ENCODE assay signal across 1 cellular context in the genomic region with DNA sequence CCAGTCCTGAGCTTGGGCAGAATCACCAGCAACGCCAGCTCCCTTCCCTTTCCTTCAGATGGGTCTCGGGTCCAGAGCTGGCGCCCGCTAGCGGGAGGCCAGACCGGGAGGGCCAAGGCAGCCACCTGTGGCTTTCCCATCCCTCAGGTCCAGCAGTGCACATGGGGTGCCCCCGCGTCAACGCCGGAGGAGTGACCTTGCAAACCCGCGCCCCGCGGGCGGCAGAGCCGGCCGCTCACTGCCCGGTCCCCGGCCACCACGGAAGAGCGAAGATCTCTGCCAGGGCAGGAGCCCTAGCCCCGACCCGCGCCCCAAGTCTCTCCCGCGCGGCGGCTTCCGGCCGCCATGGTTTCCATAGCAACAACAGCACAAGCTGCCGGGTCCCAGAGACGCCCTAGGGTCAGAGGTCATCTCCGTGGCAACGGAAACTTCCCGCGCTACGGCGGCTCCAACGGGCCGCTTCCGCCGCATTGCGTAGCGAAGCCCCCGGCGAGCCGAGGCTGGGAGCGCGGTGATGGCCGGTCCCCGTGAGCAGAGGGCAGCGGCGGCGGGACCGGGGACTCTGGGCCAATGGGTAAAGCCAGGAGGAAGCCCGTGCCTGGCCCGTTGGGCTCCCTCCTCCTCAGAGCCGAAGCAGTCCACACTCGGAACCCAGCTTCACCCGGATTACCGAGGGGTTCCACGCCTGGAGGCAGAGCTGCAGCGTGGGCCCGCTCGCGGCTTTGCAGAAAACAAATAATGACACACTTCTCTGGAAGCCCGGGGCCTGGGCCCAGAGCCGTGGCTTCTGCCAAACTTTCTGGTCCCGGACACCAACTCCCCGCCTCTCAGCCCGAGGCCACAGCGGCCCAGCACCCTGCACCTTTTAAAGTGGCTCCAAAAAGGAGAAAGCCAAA.
TF ChIP-seq lines count a peak whose summit lies in the region.

No MANE protein-coding gene starts in this region.

TF ChIP-seq in WTC11, 78 proteins besides CTCF, POLR2A, EP300 and RAD21 (continued from another document and continues in another):
- TF ChIP-seq, protein P1, sequence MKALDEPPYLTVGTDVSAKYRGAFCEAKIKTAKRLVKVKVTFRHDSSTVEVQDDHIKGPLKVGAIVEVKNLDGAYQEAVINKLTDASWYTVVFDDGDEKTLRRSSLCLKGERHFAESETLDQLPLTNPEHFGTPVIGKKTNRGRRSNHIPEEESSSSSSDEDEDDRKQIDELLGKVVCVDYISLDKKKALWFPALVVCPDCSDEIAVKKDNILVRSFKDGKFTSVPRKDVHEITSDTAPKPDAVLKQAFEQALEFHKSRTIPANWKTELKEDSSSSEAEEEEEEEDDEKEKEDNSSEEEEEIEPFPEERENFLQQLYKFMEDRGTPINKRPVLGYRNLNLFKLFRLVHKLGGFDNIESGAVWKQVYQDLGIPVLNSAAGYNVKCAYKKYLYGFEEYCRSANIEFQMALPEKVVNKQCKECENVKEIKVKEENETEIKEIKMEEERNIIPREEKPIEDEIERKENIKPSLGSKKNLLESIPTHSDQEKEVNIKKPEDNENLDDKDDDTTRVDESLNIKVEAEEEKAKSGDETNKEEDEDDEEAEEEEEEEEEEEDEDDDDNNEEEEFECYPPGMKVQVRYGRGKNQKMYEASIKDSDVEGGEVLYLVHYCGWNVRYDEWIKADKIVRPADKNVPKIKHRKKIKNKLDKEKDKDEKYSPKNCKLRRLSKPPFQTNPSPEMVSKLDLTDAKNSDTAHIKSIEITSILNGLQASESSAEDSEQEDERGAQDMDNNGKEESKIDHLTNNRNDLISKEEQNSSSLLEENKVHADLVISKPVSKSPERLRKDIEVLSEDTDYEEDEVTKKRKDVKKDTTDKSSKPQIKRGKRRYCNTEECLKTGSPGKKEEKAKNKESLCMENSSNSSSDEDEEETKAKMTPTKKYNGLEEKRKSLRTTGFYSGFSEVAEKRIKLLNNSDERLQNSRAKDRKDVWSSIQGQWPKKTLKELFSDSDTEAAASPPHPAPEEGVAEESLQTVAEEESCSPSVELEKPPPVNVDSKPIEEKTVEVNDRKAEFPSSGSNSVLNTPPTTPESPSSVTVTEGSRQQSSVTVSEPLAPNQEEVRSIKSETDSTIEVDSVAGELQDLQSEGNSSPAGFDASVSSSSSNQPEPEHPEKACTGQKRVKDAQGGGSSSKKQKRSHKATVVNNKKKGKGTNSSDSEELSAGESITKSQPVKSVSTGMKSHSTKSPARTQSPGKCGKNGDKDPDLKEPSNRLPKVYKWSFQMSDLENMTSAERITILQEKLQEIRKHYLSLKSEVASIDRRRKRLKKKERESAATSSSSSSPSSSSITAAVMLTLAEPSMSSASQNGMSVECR (CRISPR knock-in tag; IDR thresholded peaks at IDR 0.05; ENCODE audit: borderline replicate concordance), result peak; percentile 48; the same call in 1 of the 2 replicates
- TF ChIP-seq MXD4 (CRISPR knock-in tag; IDR thresholded peaks at IDR 0.05; ENCODE audit: borderline replicate concordance) (no peak), ZNF263 (CRISPR knock-in tag; IDR thresholded peaks at IDR 0.05; ENCODE audit: low read depth) (no peak), GRHL2 (CRISPR knock-in tag; IDR thresholded peaks at IDR 0.05; ENCODE audit: insufficient replicate concordance, severe bottlenecking) (no peak), SMAD4 (CRISPR knock-in tag; IDR thresholded peaks at IDR 0.05) (no peak), TCF7 (CRISPR knock-in tag; IDR thresholded peaks at IDR 0.05; ENCODE audit: low read depth) (no peak), MYBL2 (CRISPR knock-in tag; IDR thresholded peaks at IDR 0.05) (peak; percentile 45; the same call in 1 of the 2 replicates), NFE2L1 (CRISPR knock-in tag; IDR thresholded peaks at IDR 0.05) (no peak)
- TF ChIP-seq, protein P2, sequence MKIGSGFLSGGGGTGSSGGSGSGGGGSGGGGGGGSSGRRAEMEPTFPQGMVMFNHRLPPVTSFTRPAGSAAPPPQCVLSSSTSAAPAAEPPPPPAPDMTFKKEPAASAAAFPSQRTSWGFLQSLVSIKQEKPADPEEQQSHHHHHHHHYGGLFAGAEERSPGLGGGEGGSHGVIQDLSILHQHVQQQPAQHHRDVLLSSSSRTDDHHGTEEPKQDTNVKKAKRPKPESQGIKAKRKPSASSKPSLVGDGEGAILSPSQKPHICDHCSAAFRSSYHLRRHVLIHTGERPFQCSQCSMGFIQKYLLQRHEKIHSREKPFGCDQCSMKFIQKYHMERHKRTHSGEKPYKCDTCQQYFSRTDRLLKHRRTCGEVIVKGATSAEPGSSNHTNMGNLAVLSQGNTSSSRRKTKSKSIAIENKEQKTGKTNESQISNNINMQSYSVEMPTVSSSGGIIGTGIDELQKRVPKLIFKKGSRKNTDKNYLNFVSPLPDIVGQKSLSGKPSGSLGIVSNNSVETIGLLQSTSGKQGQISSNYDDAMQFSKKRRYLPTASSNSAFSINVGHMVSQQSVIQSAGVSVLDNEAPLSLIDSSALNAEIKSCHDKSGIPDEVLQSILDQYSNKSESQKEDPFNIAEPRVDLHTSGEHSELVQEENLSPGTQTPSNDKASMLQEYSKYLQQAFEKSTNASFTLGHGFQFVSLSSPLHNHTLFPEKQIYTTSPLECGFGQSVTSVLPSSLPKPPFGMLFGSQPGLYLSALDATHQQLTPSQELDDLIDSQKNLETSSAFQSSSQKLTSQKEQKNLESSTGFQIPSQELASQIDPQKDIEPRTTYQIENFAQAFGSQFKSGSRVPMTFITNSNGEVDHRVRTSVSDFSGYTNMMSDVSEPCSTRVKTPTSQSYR (CRISPR knock-in tag; IDR thresholded peaks at IDR 0.05), result no peak; the same call in 1 of the 2 replicates
- TF ChIP-seq, protein P3, sequence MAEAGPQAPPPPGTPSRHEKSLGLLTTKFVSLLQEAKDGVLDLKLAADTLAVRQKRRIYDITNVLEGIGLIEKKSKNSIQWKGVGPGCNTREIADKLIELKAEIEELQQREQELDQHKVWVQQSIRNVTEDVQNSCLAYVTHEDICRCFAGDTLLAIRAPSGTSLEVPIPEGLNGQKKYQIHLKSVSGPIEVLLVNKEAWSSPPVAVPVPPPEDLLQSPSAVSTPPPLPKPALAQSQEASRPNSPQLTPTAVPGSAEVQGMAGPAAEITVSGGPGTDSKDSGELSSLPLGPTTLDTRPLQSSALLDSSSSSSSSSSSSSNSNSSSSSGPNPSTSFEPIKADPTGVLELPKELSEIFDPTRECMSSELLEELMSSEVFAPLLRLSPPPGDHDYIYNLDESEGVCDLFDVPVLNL (CRISPR knock-in tag; IDR thresholded peaks at IDR 0.05; ENCODE audit: borderline replicate concordance, low read depth), result peak; percentile 71; the same call in 1 of the 2 replicates
- TF ChIP-seq, protein P4, sequence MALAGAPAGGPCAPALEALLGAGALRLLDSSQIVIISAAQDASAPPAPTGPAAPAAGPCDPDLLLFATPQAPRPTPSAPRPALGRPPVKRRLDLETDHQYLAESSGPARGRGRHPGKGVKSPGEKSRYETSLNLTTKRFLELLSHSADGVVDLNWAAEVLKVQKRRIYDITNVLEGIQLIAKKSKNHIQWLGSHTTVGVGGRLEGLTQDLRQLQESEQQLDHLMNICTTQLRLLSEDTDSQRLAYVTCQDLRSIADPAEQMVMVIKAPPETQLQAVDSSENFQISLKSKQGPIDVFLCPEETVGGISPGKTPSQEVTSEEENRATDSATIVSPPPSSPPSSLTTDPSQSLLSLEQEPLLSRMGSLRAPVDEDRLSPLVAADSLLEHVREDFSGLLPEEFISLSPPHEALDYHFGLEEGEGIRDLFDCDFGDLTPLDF (CRISPR knock-in tag; IDR thresholded peaks at IDR 0.05), result peak; percentile 89; the same call in 1 of the 2 replicates
- TF ChIP-seq, protein P5, sequence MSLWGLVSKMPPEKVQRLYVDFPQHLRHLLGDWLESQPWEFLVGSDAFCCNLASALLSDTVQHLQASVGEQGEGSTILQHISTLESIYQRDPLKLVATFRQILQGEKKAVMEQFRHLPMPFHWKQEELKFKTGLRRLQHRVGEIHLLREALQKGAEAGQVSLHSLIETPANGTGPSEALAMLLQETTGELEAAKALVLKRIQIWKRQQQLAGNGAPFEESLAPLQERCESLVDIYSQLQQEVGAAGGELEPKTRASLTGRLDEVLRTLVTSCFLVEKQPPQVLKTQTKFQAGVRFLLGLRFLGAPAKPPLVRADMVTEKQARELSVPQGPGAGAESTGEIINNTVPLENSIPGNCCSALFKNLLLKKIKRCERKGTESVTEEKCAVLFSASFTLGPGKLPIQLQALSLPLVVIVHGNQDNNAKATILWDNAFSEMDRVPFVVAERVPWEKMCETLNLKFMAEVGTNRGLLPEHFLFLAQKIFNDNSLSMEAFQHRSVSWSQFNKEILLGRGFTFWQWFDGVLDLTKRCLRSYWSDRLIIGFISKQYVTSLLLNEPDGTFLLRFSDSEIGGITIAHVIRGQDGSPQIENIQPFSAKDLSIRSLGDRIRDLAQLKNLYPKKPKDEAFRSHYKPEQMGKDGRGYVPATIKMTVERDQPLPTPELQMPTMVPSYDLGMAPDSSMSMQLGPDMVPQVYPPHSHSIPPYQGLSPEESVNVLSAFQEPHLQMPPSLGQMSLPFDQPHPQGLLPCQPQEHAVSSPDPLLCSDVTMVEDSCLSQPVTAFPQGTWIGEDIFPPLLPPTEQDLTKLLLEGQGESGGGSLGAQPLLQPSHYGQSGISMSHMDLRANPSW (CRISPR knock-in tag; conservative IDR thresholded peaks at IDR 0.05; ENCODE audit: low read depth), result no peak
- TF ChIP-seq, protein P6, sequence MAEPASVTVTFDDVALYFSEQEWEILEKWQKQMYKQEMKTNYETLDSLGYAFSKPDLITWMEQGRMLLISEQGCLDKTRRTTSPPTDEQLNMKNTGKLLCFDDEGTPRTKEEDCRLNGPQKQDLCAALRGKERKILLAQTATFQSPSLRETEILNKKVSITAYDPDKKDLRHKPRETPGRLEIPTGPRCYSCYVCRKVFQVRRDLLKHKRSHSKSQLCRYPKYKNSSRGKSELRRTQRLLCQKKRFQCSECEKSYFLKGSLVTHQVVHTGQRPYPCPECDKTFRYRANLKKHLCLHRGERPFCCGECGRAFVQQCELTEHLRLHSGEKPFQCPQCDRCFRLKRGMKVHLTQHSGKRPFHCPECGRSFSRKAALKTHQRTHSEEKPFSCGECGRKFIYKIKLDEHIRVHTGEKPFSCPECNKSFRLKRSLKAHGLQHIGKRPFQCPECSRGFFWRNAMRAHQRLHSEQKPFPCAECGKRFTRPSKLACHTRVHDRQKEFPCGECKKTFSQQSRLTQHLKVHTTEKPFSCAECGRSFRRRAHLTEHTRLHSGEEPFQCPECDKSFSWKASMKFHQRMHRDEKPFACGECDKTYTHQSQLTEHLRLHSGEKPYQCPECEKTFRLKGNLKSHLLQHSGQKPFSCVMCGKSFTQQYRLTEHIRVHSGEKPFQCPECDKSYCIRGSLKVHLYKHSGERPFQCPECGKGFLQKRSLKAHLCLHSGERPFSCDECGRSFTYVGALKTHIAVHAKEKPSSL (CRISPR knock-in tag; conservative IDR thresholded peaks at IDR 0.05), result no peak
- TF ChIP-seq, protein P7, sequence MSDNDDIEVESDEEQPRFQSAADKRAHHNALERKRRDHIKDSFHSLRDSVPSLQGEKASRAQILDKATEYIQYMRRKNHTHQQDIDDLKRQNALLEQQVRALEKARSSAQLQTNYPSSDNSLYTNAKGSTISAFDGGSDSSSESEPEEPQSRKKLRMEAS (CRISPR knock-in tag; IDR thresholded peaks at IDR 0.05), result peak; percentile 92
- TF ChIP-seq, protein P8, sequence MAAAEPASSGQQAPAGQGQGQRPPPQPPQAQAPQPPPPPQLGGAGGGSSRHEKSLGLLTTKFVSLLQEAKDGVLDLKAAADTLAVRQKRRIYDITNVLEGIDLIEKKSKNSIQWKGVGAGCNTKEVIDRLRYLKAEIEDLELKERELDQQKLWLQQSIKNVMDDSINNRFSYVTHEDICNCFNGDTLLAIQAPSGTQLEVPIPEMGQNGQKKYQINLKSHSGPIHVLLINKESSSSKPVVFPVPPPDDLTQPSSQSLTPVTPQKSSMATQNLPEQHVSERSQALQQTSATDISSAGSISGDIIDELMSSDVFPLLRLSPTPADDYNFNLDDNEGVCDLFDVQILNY (CRISPR knock-in tag; IDR thresholded peaks at IDR 0.05), result peak; percentile 99
- TF ChIP-seq, protein P9, sequence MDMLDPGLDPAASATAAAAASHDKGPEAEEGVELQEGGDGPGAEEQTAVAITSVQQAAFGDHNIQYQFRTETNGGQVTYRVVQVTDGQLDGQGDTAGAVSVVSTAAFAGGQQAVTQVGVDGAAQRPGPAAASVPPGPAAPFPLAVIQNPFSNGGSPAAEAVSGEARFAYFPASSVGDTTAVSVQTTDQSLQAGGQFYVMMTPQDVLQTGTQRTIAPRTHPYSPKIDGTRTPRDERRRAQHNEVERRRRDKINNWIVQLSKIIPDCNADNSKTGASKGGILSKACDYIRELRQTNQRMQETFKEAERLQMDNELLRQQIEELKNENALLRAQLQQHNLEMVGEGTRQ (CRISPR knock-in tag; IDR thresholded peaks at IDR 0.05), result no peak
- TF ChIP-seq, protein P10, sequence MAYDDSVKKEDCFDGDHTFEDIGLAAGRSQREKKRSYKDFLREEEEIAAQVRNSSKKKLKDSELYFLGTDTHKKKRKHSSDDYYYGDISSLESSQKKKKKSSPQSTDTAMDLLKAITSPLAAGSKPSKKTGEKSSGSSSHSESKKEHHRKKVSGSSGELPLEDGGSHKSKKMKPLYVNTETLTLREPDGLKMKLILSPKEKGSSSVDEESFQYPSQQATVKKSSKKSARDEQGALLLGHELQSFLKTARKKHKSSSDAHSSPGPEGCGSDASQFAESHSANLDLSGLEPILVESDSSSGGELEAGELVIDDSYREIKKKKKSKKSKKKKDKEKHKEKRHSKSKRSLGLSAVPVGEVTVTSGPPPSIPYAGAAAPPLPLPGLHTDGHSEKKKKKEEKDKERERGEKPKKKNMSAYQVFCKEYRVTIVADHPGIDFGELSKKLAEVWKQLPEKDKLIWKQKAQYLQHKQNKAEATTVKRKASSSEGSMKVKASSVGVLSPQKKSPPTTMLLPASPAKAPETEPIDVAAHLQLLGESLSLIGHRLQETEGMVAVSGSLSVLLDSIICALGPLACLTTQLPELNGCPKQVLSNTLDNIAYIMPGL (CRISPR knock-in tag; IDR thresholded peaks at IDR 0.05), result peak; percentile 93; the same call in 1 of the 2 replicates
- TF ChIP-seq, protein P11, sequence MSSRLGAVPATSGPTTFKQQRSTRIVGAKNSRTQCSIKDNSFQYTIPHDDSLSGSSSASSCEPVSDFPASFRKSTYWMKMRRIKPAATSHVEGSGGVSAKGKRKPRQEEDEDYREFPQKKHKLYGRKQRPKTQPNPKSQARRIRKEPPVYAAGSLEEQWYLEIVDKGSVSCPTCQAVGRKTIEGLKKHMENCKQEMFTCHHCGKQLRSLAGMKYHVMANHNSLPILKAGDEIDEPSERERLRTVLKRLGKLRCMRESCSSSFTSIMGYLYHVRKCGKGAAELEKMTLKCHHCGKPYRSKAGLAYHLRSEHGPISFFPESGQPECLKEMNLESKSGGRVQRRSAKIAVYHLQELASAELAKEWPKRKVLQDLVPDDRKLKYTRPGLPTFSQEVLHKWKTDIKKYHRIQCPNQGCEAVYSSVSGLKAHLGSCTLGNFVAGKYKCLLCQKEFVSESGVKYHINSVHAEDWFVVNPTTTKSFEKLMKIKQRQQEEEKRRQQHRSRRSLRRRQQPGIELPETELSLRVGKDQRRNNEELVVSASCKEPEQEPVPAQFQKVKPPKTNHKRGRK (CRISPR knock-in tag; IDR thresholded peaks at IDR 0.05; ENCODE audit: borderline replicate concordance), result no peak
